In genomic region chr11:94314064-94314463, GRCh38 we compare ENCODE assay signal across 10 cellular contexts. TPM values are rescaled to one million over a fixed set of nuclear protein-coding genes. Genes with fewer than 3 reads are reported as not detected.
"Had no signal": no experiment of that assay in that cellular context is flagged by ENCODE, and none has a peak within 500 bp of the region (broad histone marks: within the 10 kb centered on the region; RNA-seq: fewer than 3 reads in every experiment).

No MANE protein-coding gene starts in this region.

- H2AFZ ChIP-seq: GM23248 had no signal

- H3K4me3 ChIP-seq: GM23248, HAP-1 had no signal

- DNase-seq: GM23248, GOT3, H7, HFFc6, KBM-7 had no signal

- H3K36me3 ChIP-seq: HAP-1 had no signal

- H3K4me1 ChIP-seq: HAP-1 had no signal

- ATAC-seq: HCT116, HepG2 had no signal

- H3K9me3 ChIP-seq: HAP-1 had no signal

- H3K9ac ChIP-seq: GM23248 had no signal

- H3K27ac ChIP-seq: GM23248 had no signal

RNA-seq across cellular contexts. Expression of gene IZUMO1R, which starts 9.7 kb away (rescaled TPM):
- total RNA-seq: GM23248, H4, H7, HepG2, HT-29 had no signal
